Comparison of ENCODE assay signal across 13 cellular contexts in genomic region chr4:37531156-37531555, GRCh38.
DNase-seq lines count a peak whose midpoint lies in the region; ATAC-seq and TF ChIP-seq lines count a peak whose summit lies in the region.
"Had no signal": no experiment of that assay in that cellular context is flagged by ENCODE, and none has a peak within 500 bp of the region (broad histone marks: within the 10 kb centered on the region; RNA-seq: fewer than 3 reads in every experiment).

No MANE protein-coding gene starts in this region.

- H3K4me1 Mint-ChIP-seq in HFFc6 (ENCODE audit: low read depth), result peaks cover 20% of the 10 kb centered on the region
- H3K4me1 Mint-ChIP-seq in endothelial cell (ENCODE audit: unreplicated experiment), result no peaks in the 10 kb centered on the region
- H3K4me1 Mint-ChIP-seq: CD4-positive, CD25-positive, alpha-beta regulatory T cell had no signal

- intact Hi-C loops in sciatic nerve (cut with DNase I), result no loop called here

- no peaks in the 10 kb centered on the region for H3K36me3 Mint-ChIP-seq in HFFc6 (ENCODE audit: low read depth)
- no peaks in the 10 kb centered on the region for H3K36me3 Mint-ChIP-seq in endothelial cell (ENCODE audit: low read depth, unreplicated experiment)
- H3K36me3 Mint-ChIP-seq: CD4-positive, CD25-positive, alpha-beta regulatory T cell had no signal

- ATAC-seq in sciatic nerve, result no peak
- ATAC-seq: HCT116 had no signal

- H3K27me3 Mint-ChIP-seq in HFFc6 (ENCODE audit: insufficient read depth), result peaks cover 3% of the 10 kb centered on the region
- H3K27me3 Mint-ChIP-seq in endothelial cell (ENCODE audit: unreplicated experiment), result peaks cover 2% of the 10 kb centered on the region
- H3K27me3 Mint-ChIP-seq: CD4-positive, CD25-positive, alpha-beta regulatory T cell had no signal

- no peak overlapping the region for H3K27ac Mint-ChIP-seq in HFFc6
- no peak overlapping the region for H3K27ac Mint-ChIP-seq in endothelial cell (ENCODE audit: unreplicated experiment)
- H3K27ac Mint-ChIP-seq: CD4-positive, CD25-positive, alpha-beta regulatory T cell had no signal

- peak; percentile 11 for DNase-seq in EH (ENCODE audit: low read depth)
- DNase-seq in HFFc6, result peak; percentile 11
- DNase-seq in glomerular visceral epithelial cell (ENCODE audit: extremely low spot score), result peak; percentile 25
- peak; percentile 56 for DNase-seq in renal cortical epithelial cell (ENCODE audit: low read depth)
- DNase-seq in endothelial cell (ENCODE audit: low spot score), result no peak
- DNase-seq in sciatic nerve (ENCODE audit: low spot score), result no peak
- no peak for DNase-seq in effector CD4-positive, alpha-beta T cell
- DNase-seq: 8988T; AML-193; CD4-positive, CD25-positive, alpha-beta regulatory T cell; DMS53; GDM1 had no signal

- TF ChIP-seq CTCF in HFFc6 (IDR thresholded peaks at IDR 0.05) (no peak), endothelial cell (IDR thresholded peaks at IDR 0.05; ENCODE audit: unreplicated experiment) (no peak)

- H3K4me3 Mint-ChIP-seq in HFFc6 (no peak overlapping the region), endothelial cell (ENCODE audit: unreplicated experiment) (no peak overlapping the region)
- H3K4me3 Mint-ChIP-seq: CD4-positive, CD25-positive, alpha-beta regulatory T cell had no signal

- no peaks in the 10 kb centered on the region for H3K9me3 Mint-ChIP-seq in HFFc6
- no peaks in the 10 kb centered on the region for H3K9me3 Mint-ChIP-seq in endothelial cell (ENCODE audit: unreplicated experiment)

Comparison
In these comparisons a context has a peak if more than half of its experiments do, and no peak if none do; other contexts are left out.
1. DNase-seq: peak in EH (single experiment), HFFc6 (single experiment), glomerular visceral epithelial cell (single experiment) and renal cortical epithelial cell (single experiment); none in endothelial cell (single experiment), sciatic nerve (single experiment) and effector CD4-positive, alpha-beta T cell (single experiment).